In the genomic region with DNA sequence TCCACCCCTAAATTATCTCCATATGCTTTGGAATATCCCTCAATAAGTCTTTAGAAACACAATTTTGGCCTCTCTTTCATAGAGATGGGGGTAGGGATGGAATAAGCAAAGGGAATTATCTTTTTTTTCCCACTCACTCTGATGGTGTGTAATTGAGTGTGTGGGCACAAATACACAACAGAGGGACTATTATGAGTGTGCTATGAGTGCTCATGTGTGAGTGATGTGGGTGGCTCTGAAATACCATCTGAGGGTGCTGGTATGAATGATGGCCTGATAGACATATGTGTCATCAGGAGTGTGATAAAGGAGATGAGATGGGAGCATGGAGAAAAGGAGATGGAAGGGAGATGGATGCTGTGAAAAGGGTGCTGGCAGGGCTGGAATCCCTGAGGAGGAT, we compare ENCODE assay signal across 16 cellular contexts. TPM values are rescaled to one million over a fixed set of nuclear protein-coding genes. Genes with fewer than 3 reads are reported as not detected.
DNase-seq lines count a peak whose midpoint lies in the region; ATAC-seq, FAIRE-seq and TF ChIP-seq lines count a peak whose summit lies in the region.
"Had no signal": no experiment of that assay in that cellular context is flagged by ENCODE, and none has a peak within 500 bp of the region (broad histone marks: within the 10 kb centered on the region; RNA-seq: fewer than 3 reads in every experiment).

No MANE protein-coding gene starts in this region.

- H3K9me1 ChIP-seq in IMR-90 (ENCODE audit: insufficient read depth, low read length) = peaks cover 22% of the 10 kb centered on the region

- CTCF ChIA-PET in IMR-90 (lab: Yijun Ruan, JAX) = no interaction called here
- CTCF ChIA-PET in activated CD4-positive, alpha-beta memory T cell treated with anti-CD3 and anti-CD28 coated beads, Interleukin-2, amount 10 ng/mL, durations not matched to agents 7 days and 5 days (lab: Charles Lee) = no interaction called here

- H2BK15ac ChIP-seq in IMR-90 (ENCODE audit: low read depth, low read length) = no peak overlapping the region

- no peak overlapping the region for H4K8ac ChIP-seq in IMR-90 (ENCODE audit: low read depth in 2 of 2, low read length in 2 of 2)

- H4K20me1 ChIP-seq in IMR-90 (ENCODE audit: insufficient read depth, low read length) = no peaks in the 10 kb centered on the region

- in situ Hi-C loops in IMR-90 (cut with MboI; ENCODE audit: low sequenced_read_pairs) = no loop called here

- H2BK120ac ChIP-seq in IMR-90 (ENCODE audit: low read depth, low read length) = no peak overlapping the region

- H3K27ac ChIP-seq in IMR-90 (ENCODE audit: insufficient read depth, low read length) (no peak overlapping the region), pancreas (no peak overlapping the region)
- H3K27ac ChIP-seq: KMS-11, RWPE1 had no signal

- H4K5ac ChIP-seq in IMR-90 (ENCODE audit: low read depth, low read length) = no peak overlapping the region

- H3K27me3 ChIP-seq in IMR-90 (ENCODE audit: control insufficient read depth, insufficient read depth, low read length) (no peaks in the 10 kb centered on the region), pancreas (no peaks in the 10 kb centered on the region)

- H3K4me1 Mint-ChIP-seq in activated T-cell treated with anti-CD3 and anti-CD28 coated beads, Interleukin-2, amount 50 U/mL, for 72 hours (ENCODE audit: low read depth) = peaks cover 47% of the 10 kb centered on the region
- H3K4me1 Mint-ChIP-seq in activated CD4-positive, alpha-beta memory T cell treated with anti-CD3 and anti-CD28 coated beads, Interleukin-2, amount 10 ng/mL, durations not matched to agents 7 days and 5 days = peaks cover 49% of the 10 kb centered on the region
- H3K4me1 Mint-ChIP-seq: B cell had no signal

- H2AK5ac ChIP-seq in IMR-90 (ENCODE audit: low read depth, low read length) = no peak overlapping the region

- no peak overlapping the region for H2BK20ac ChIP-seq in IMR-90 (ENCODE audit: low read depth, low read length)

- BruUV-seq in IMR-90 (replicated peaks; lab: Mats Ljungman, UMichigan) = no TSS peak

- TF ChIP-seq POLR2A in IMR-90 (IDR thresholded peaks at IDR 0.05; ENCODE audit: low read depth, low read length) = no peak

- no peak overlapping the region for H2BK5ac ChIP-seq in IMR-90 (ENCODE audit: low read depth, low read length, poor library complexity, severe bottlenecking)

- no peak overlapping the region for H3K4me2 ChIP-seq in IMR-90 (ENCODE audit: low read depth, low read length)
- H3K4me2 ChIP-seq: KMS-11 had no signal

- H3K9me3 Mint-ChIP-seq in activated T-cell treated with anti-CD3 and anti-CD28 coated beads, Interleukin-2, amount 50 U/mL, for 72 hours = peaks cover 7% of the 10 kb centered on the region in 2 donors
- H3K9me3 Mint-ChIP-seq in activated CD4-positive, alpha-beta memory T cell treated with anti-CD3 and anti-CD28 coated beads, Interleukin-2, amount 10 ng/mL, durations not matched to agents 7 days and 5 days = peaks cover 2% of the 10 kb centered on the region
- H3K9me3 Mint-ChIP-seq: CD4-positive, CD25-positive, alpha-beta regulatory T cell had no signal

- dilution Hi-C loops in IMR-90 (cut with HindIII; ENCODE audit: low sequenced_read_pairs, unreplicated experiment) = no loop called here

- no peak overlapping the region for H3K23ac ChIP-seq in IMR-90 (ENCODE audit: low read depth, low read length)

- H2AK9ac ChIP-seq in IMR-90 (replicated peaks; ENCODE audit: low read depth, low read length, poor library complexity) = peak overlapping the region; percentile 15

- H3K56ac ChIP-seq in IMR-90 (ENCODE audit: extremely low read depth, insufficient read depth, low read length) = no peak overlapping the region

- H3K4ac ChIP-seq in IMR-90 (ENCODE audit: low read depth, low read length) = no peak overlapping the region

- peak; percentile 71 to 76 for ATAC-seq in activated T-cell treated with anti-CD3 and anti-CD28 coated beads, Interleukin-2, amount 50 U/mL, for 72 hours (replicated peaks in 1 of 2)
- ATAC-seq in IMR-90 (ENCODE audit: low read depth) = no peak
- peak; percentile 70 for ATAC-seq in stimulated activated naive CD8-positive, alpha-beta T cell treated with anti-CD3 and anti-CD28 coated beads, Interleukin-15, Interleukin-2, amounts not matched to agents 100 U/mL and 50 U/mL, for 24 hours
- no peak for ATAC-seq in pancreas
- ATAC-seq: PC-3 had no signal

- no peak overlapping the region for H3K4me3 ChIP-seq in IMR-90 (ENCODE audit: insufficient read depth, low read depth, low read length)
- H3K4me3 ChIP-seq in pancreas = no peak overlapping the region

- no peak overlapping the region for H4K91ac ChIP-seq in IMR-90 (ENCODE audit: insufficient read depth, low read depth, low read length)

- POLR2A ChIA-PET in IMR-90 (lab: Charles Lee; ENCODE audit: unreplicated experiment) = no interaction called here
- POLR2A ChIA-PET in activated CD4-positive, alpha-beta memory T cell treated with anti-CD3 and anti-CD28 coated beads, Interleukin-2, amount 10 ng/mL, durations not matched to agents 7 days and 5 days (lab: Charles Lee) = no interaction called here

- H3K27ac Mint-ChIP-seq in activated T-cell treated with anti-CD3 and anti-CD28 coated beads, Interleukin-2, amount 50 U/mL, for 72 hours = no peak overlapping the region
- peak overlapping the region; percentile 26 for H3K27ac Mint-ChIP-seq in activated CD4-positive, alpha-beta memory T cell treated with anti-CD3 and anti-CD28 coated beads, Interleukin-2, amount 10 ng/mL, durations not matched to agents 7 days and 5 days
- H3K27ac Mint-ChIP-seq: B cell; CD4-positive, CD25-positive, alpha-beta regulatory T cell had no signal

- no peaks in the 10 kb centered on the region for H3K27me3 Mint-ChIP-seq in activated T-cell treated with anti-CD3 and anti-CD28 coated beads, Interleukin-2, amount 50 U/mL, for 72 hours (ENCODE audit: low read depth)
- H3K27me3 Mint-ChIP-seq in activated CD4-positive, alpha-beta memory T cell treated with anti-CD3 and anti-CD28 coated beads, Interleukin-2, amount 10 ng/mL, durations not matched to agents 7 days and 5 days = no peaks in the 10 kb centered on the region
- H3K27me3 Mint-ChIP-seq: B cell; CD4-positive, CD25-positive, alpha-beta regulatory T cell had no signal

- TF ChIP-seq CTCF in IMR-90 (conservative IDR thresholded peaks at IDR 0.05; ENCODE audit: low read depth, low read length) (no peak), pancreas (IDR thresholded peaks at IDR 0.05) (no peak)

- H3K4me1 ChIP-seq in IMR-90 (ENCODE audit: control insufficient read depth, insufficient read depth, low read length) (peaks cover 10% of the 10 kb centered on the region), pancreas (peaks cover 4 to 12% (median 9%) of the 10 kb centered on the region in 3 donors)

- H3K14ac ChIP-seq in IMR-90 (replicated peaks; ENCODE audit: low read depth, low read length) = no peak overlapping the region

- intact Hi-C loops in IMR-90 (cut with micrococcal nuclease) (no loop called here), pancreas (cut with DNase I) (no loop called here)

- no peak for TF ChIP-seq RAD21 in IMR-90 (IDR thresholded peaks at IDR 0.05; ENCODE audit: low read length)

- H3K36me3 Mint-ChIP-seq in activated T-cell treated with anti-CD3 and anti-CD28 coated beads, Interleukin-2, amount 50 U/mL, for 72 hours (ENCODE audit: insufficient read depth in 2 of 2) = peaks cover 13 to 19% of the 10 kb centered on the region in 2 donors
- peaks cover 49% of the 10 kb centered on the region for H3K36me3 Mint-ChIP-seq in activated CD4-positive, alpha-beta memory T cell treated with anti-CD3 and anti-CD28 coated beads, Interleukin-2, amount 10 ng/mL, durations not matched to agents 7 days and 5 days (ENCODE audit: low read depth)

- peak overlapping the region; percentile 14 to 32 for H3K4me3 Mint-ChIP-seq in activated T-cell treated with anti-CD3 and anti-CD28 coated beads, Interleukin-2, amount 50 U/mL, for 72 hours
- no peak overlapping the region for H3K4me3 Mint-ChIP-seq in activated CD4-positive, alpha-beta memory T cell treated with anti-CD3 and anti-CD28 coated beads, Interleukin-2, amount 10 ng/mL, durations not matched to agents 7 days and 5 days
- H3K4me3 Mint-ChIP-seq: B cell; CD4-positive, CD25-positive, alpha-beta regulatory T cell had no signal

- H3K9ac ChIP-seq in IMR-90 (ENCODE audit: low read depth, low read length) = no peak overlapping the region
- H3K9ac ChIP-seq: KMS-11 had no signal

- H3K18ac ChIP-seq in IMR-90 (ENCODE audit: low read depth, low read length) = no peak overlapping the region

- H3K36me3 ChIP-seq in IMR-90 (ENCODE audit: control insufficient read depth, insufficient read depth, low read length) (peaks cover 23% of the 10 kb centered on the region), pancreas (no peaks in the 10 kb centered on the region)

- peak; percentile 30 to 36 for DNase-seq in activated T-cell treated with anti-CD3 and anti-CD28 coated beads, Interleukin-2, amount 50 U/mL, for 72 hours
- DNase-seq in activated T-cell treated with anti-CD3 and anti-CD28 coated beads, Interleukin-2, amount 50 U/mL, for 1 hour = no peak
- DNase-seq in IMR-90 (no peak), NCI-H2081 (lab: John Stamatoyannopoulos, UW) (no peak), pancreas (no peak)
- DNase-seq in activated CD4-positive, alpha-beta memory T cell treated with anti-CD3 and anti-CD28 coated beads, Interleukin-2, amount 10 ng/mL, durations not matched to agents 7 days and 5 days = no peak
- no peak for DNase-seq in stimulated activated naive CD8-positive, alpha-beta T cell treated with anti-CD3 and anti-CD28 coated beads, Interleukin-15, Interleukin-2, amounts not matched to agents 100 U/mL and 50 U/mL, for 24 hours
- DNase-seq: CD4-positive, CD25-positive, alpha-beta regulatory T cell; GOT3; NCI-H1436; NCI-H2029; NCI-H774; PC-3 had no signal

- no peaks in the 10 kb centered on the region for H3K9me3 ChIP-seq in IMR-90 (ENCODE audit: control insufficient read depth, insufficient read depth, low read length)
- no peaks in the 10 kb centered on the region for H3K9me3 ChIP-seq in pancreas

- no peak overlapping the region for H2AFZ ChIP-seq in IMR-90 (replicated peaks; ENCODE audit: low read length, poor library complexity)

- FAIRE-seq in pancreas (lab: Jason Lieb, UNC) = no peak

- peaks cover 0 to 19% of the 10 kb centered on the region in 2 experiments; a peak in 2 of 4 replicates for H3K79me1 ChIP-seq in IMR-90 (ENCODE audit: low read depth in 1 of 2, low read length in 2 of 2)

RNA-seq across cellular contexts. Expression of gene GSS, which starts 35.6 kb away (rescaled TPM):
- 10 to 100 TPM; 60.6 to 66.0 TPM for total RNA-seq in activated T-cell treated with anti-CD3 and anti-CD28 coated beads, Interleukin-2, amount 50 U/mL, for 72 hours
- total RNA-seq in IMR-90 (2012; rRNA removed) = 70.5 and 90.0 TPM in 2 replicates
- polyA plus RNA-seq in IMR-90 (2012; rRNA removed) = 70.3 and 73.7 TPM in 2 replicates
- 64.9 and 72.0 TPM in 2 replicates for polyA plus RNA-seq in IMR-90 (2012; cell fraction: cytosol; rRNA removed)
- polyA plus RNA-seq in IMR-90 (2012; cell fraction: nucleus; rRNA removed; ENCODE audit: low replicate concordance) = 217 and 248 TPM in 2 replicates
- 10 to 100 TPM; 54.2 to 60.0 TPM for total RNA-seq in activated CD4-positive, alpha-beta memory T cell treated with anti-CD3 and anti-CD28 coated beads, Interleukin-2, amount 10 ng/mL, durations not matched to agents 7 days and 5 days
- 10 to 100 TPM in 4 of 6 donors, 1 to 10 TPM in 2; 6.7 to 17.9 (median 10.7) TPM for total RNA-seq in pancreas
- polyA plus RNA-seq in pancreas = 10 to 100 TPM; 28.7 to 32.2 TPM

RNA-seq across cellular contexts. Expression of gene MYH7B, which starts 35.6 kb away (rescaled TPM):
- total RNA-seq in activated T-cell treated with anti-CD3 and anti-CD28 coated beads, Interleukin-2, amount 50 U/mL, for 72 hours = 1 to 10 TPM in 1 of 2 donors, under 1 TPM in 1; 0.46 to 1.2 TPM
- total RNA-seq in IMR-90 (2012; rRNA removed) (not detected in 2 replicates), pancreas (under 1 TPM; 0.09 to 0.72 (median 0.27) TPM)
- polyA plus RNA-seq in IMR-90 (2012; rRNA removed) (0.09 and 0.10 TPM in 2 replicates), pancreas (1 to 10 TPM; 1.9 to 2.3 TPM)
- polyA plus RNA-seq in IMR-90 (2012; cell fraction: cytosol; rRNA removed) = 0.02 and 0.18 TPM in 2 replicates
- polyA plus RNA-seq in IMR-90 (2012; cell fraction: nucleus; rRNA removed; ENCODE audit: low replicate concordance) = 0.53 and 1.1 TPM in 2 replicates
- under 1 TPM; 0.08 to 0.15 TPM for total RNA-seq in activated CD4-positive, alpha-beta memory T cell treated with anti-CD3 and anti-CD28 coated beads, Interleukin-2, amount 10 ng/mL, durations not matched to agents 7 days and 5 days

RNA-seq across cellular contexts. Expression of gene ACSS2, which starts 43.6 kb away (rescaled TPM):
- 10 to 100 TPM; 61.1 to 78.2 TPM for total RNA-seq in activated T-cell treated with anti-CD3 and anti-CD28 coated beads, Interleukin-2, amount 50 U/mL, for 72 hours
- 38.9 and 46.4 TPM in 2 replicates for total RNA-seq in IMR-90 (2012; rRNA removed)
- 26.9 and 27.1 TPM in 2 replicates for polyA plus RNA-seq in IMR-90 (2012; rRNA removed)
- 20.5 and 21.4 TPM in 2 replicates for polyA plus RNA-seq in IMR-90 (2012; cell fraction: cytosol; rRNA removed)
- 67.9 and 79.4 TPM in 2 replicates for polyA plus RNA-seq in IMR-90 (2012; cell fraction: nucleus; rRNA removed; ENCODE audit: low replicate concordance)
- total RNA-seq in activated CD4-positive, alpha-beta memory T cell treated with anti-CD3 and anti-CD28 coated beads, Interleukin-2, amount 10 ng/mL, durations not matched to agents 7 days and 5 days = 10 to 100 TPM; 43.5 to 47.5 TPM
- total RNA-seq in pancreas = 10 to 100 TPM; 12.2 to 24.3 (median 19.4) TPM
- 10 to 100 TPM; 29.8 to 42.5 TPM for polyA plus RNA-seq in pancreas

RNA-seq across cellular contexts. Expression of gene GGT7, which starts 47.4 kb away (rescaled TPM):
- 10 to 100 TPM; 20.8 to 23.1 TPM for total RNA-seq in activated T-cell treated with anti-CD3 and anti-CD28 coated beads, Interleukin-2, amount 50 U/mL, for 72 hours
- 3.3 and 3.4 TPM in 2 replicates for total RNA-seq in IMR-90 (2012; rRNA removed)
- 25.9 and 32.8 TPM in 2 replicates for polyA plus RNA-seq in IMR-90 (2012; rRNA removed)
- 13.0 and 25.4 TPM in 2 replicates for polyA plus RNA-seq in IMR-90 (2012; cell fraction: cytosol; rRNA removed)
- 110 and 233 TPM in 2 replicates for polyA plus RNA-seq in IMR-90 (2012; cell fraction: nucleus; rRNA removed; ENCODE audit: low replicate concordance)
- total RNA-seq in activated CD4-positive, alpha-beta memory T cell treated with anti-CD3 and anti-CD28 coated beads, Interleukin-2, amount 10 ng/mL, durations not matched to agents 7 days and 5 days = 1 to 10 TPM; 5.7 to 5.9 TPM
- 10 to 100 TPM; 12.1 to 23.7 (median 13.9) TPM for total RNA-seq in pancreas
- polyA plus RNA-seq in pancreas = 10 to 100 TPM; 24.1 to 30.3 TPM

Comparison
In these comparisons a context has a peak if more than half of its experiments do, and no peak if none do; other contexts are left out.
1. DNase-seq: peak in activated T-cell treated with anti-CD3 and anti-CD28 coated beads, Interleukin-2, amount 50 U/mL, for 72 hours (2 of 2); none in activated T-cell treated with anti-CD3 and anti-CD28 coated beads, Interleukin-2, amount 50 U/mL, for 1 hour (single experiment), IMR-90 (single experiment), activated CD4-positive, alpha-beta memory T cell treated with anti-CD3 and anti-CD28 coated beads, Interleukin-2, amount 10 ng/mL, durations not matched to agents 7 days and 5 days (single experiment), stimulated activated naive CD8-positive, alpha-beta T cell treated with anti-CD3 and anti-CD28 coated beads, Interleukin-15, Interleukin-2, amounts not matched to agents 100 U/mL and 50 U/mL, for 24 hours (single experiment), NCI-H2081 (0 of 2) and pancreas (0 of 6).
2. ATAC-seq: peak in activated T-cell treated with anti-CD3 and anti-CD28 coated beads, Interleukin-2, amount 50 U/mL, for 72 hours (2 of 2) and stimulated activated naive CD8-positive, alpha-beta T cell treated with anti-CD3 and anti-CD28 coated beads, Interleukin-15, Interleukin-2, amounts not matched to agents 100 U/mL and 50 U/mL, for 24 hours (single experiment); none in IMR-90 (single experiment) and pancreas (0 of 4).